ENCODE assay signal across 15 cellular contexts in genomic region chr11:131884461-131885073, GRCh38.
DNase-seq lines count a peak whose midpoint lies in the region; ATAC-seq and TF ChIP-seq lines count a peak whose summit lies in the region.
"Had no signal": no experiment of that assay in that cellular context is flagged by ENCODE, and none has a peak within 500 bp of the region (broad histone marks: within the 10 kb centered on the region; RNA-seq: fewer than 3 reads in every experiment).

No MANE protein-coding gene starts in this region.

- H3K27ac ChIP-seq in esophagus squamous epithelium = no peak overlapping the region
- H3K27ac ChIP-seq: sigmoid colon, testis had no signal

- DNase-seq in DMS153 (lab: John Stamatoyannopoulos, UW) (peak; percentile 64), RPMI7951 (ENCODE audit: low read depth) (peak; percentile 75), BE2C (no peak), EL (no peak), esophagus squamous epithelium (lab: John Stamatoyannopoulos, UW) (no peak)
- DNase-seq in activated CD4-positive, CD25-positive, alpha-beta regulatory T cell (lab: John Stamatoyannopoulos, UW) = no peak
- DNase-seq: activated CD4-positive, alpha-beta memory T cell treated with anti-CD3 and anti-CD28 coated beads, Interleukin-2, amount 10 ng/mL, durations not matched to agents 7 days and 5 days; activated naive CD4-positive, alpha-beta T cell treated with anti-CD3 and anti-CD28 coated beads, Interleukin-2, amount 10 ng/mL, durations not matched to agents 7 days and 5 days; HFFc6; naive B cell; NCI-H187 treated with DMSO at 0.1 percent for 48 hours; sigmoid colon; testis had no signal

- no peaks in the 10 kb centered on the region for H3K4me1 ChIP-seq in BE2C
- peaks cover 0 to 10% (median 6%) of the 10 kb centered on the region in 3 donors for H3K4me1 ChIP-seq in esophagus squamous epithelium
- H3K4me1 ChIP-seq: testis had no signal

- no peaks in the 10 kb centered on the region for H3K36me3 ChIP-seq in BE2C
- H3K36me3 ChIP-seq in esophagus squamous epithelium = no peaks in the 10 kb centered on the region
- H3K36me3 ChIP-seq: sigmoid colon had no signal

- TF ChIP-seq POLR2A in esophagus squamous epithelium (IDR thresholded peaks at IDR 0.05) = no peak

- no peak for TF ChIP-seq CTCF in BE2C (IDR thresholded peaks at IDR 0.05; ENCODE audit: low read depth, low read length)
- no peak for TF ChIP-seq CTCF in esophagus squamous epithelium (IDR thresholded peaks at IDR 0.05)

- intact Hi-C loops in esophagus squamous epithelium (cut with DNase I) = no loop called here

- WGBS in esophagus squamous epithelium, 2 donors = 51 to 60% methylated on average over 8 of the region's 8 CpGs

- H3K27me3 ChIP-seq in BE2C (no peaks in the 10 kb centered on the region), esophagus squamous epithelium (no peaks in the 10 kb centered on the region)
- H3K27me3 ChIP-seq: sigmoid colon, testis had no signal

- H3K9me3 ChIP-seq in BE2C (peaks cover 3% of the 10 kb centered on the region; the same call in 1 of the 2 replicates), esophagus squamous epithelium (no peaks in the 10 kb centered on the region)
- H3K9me3 ChIP-seq: sigmoid colon, testis had no signal

- H3K4me3 ChIP-seq in BE2C (ENCODE audit: low read depth, low read length) = no peak overlapping the region
- H3K4me3 ChIP-seq in esophagus squamous epithelium = no peak overlapping the region
- H3K4me3 ChIP-seq: sigmoid colon, testis had no signal

- ATAC-seq in GM19438 (IDR thresholded peaks at IDR 0.05; ENCODE audit: low read depth, unreplicated experiment) (peak; percentile 82), HG03066 (IDR thresholded peaks at IDR 0.05; ENCODE audit: low read depth, unreplicated experiment) (peak; percentile 52)

Comparison
In these comparisons a context has a peak if more than half of its experiments do, and no peak if none do; other contexts are left out.
1. DNase-seq: peak in DMS153 (single experiment) and RPMI7951 (single experiment); none in activated CD4-positive, CD25-positive, alpha-beta regulatory T cell (0 of 4), BE2C (single experiment), EL (single experiment) and esophagus squamous epithelium (single experiment).